20 cellular contexts compared by ENCODE assay signal in genomic region chr7:7620224-7620623, GRCh38. TPM values are rescaled to one million over a fixed set of nuclear protein-coding genes. Genes with fewer than 3 reads are reported as not detected.
A peak's percentile ranks its signal among the peaks of the same experiment; 100 is the strongest.
DNase-seq lines count a peak whose midpoint lies in the region; ATAC-seq, FAIRE-seq and TF ChIP-seq lines count a peak whose summit lies in the region.
"Had no signal": no experiment of that assay in that cellular context is flagged by ENCODE, and none has a peak within 500 bp of the region (broad histone marks: within the 10 kb centered on the region; RNA-seq: fewer than 3 reads in every experiment).

No MANE protein-coding gene starts in this region.

- intact Hi-C loops in K562 (cut with micrococcal nuclease), result no loop called here
- intact Hi-C loops in activated T-helper 1 cell treated with anti-CD3 and anti-CD28 coated beads, Interleukin-12 subunit alpha, Interleukin-12 subunit beta, Interleukin-2, Interleukin-4 antibody, amounts not matched to agents 30 ng/mL and 10 ng/mL and 1 ng/mL, durations not matched to agents 14 hours and 24 hours and 36 hours (cut with micrococcal nuclease), result no loop called here

- CTCF ChIA-PET in K562 (lab: Yijun Ruan, JAX; ENCODE audit: low intra/inter-chr PET ratio), result no interaction called here

- no peaks in the 10 kb centered on the region for H3K9me3 Mint-ChIP-seq in activated T-helper 1 cell treated with anti-CD3 and anti-CD28 coated beads, Interleukin-12 subunit alpha, Interleukin-12 subunit beta, Interleukin-2, Interleukin-4 antibody, amounts not matched to agents 30 ng/mL and 10 ng/mL and 1 ng/mL, durations not matched to agents 14 hours and 24 hours and 36 hours
- H3K9me3 Mint-ChIP-seq: CD4-positive, alpha-beta T cell; CD8-positive, alpha-beta T cell had no signal

- no peak overlapping the region for H3K4me3 Mint-ChIP-seq in activated T-helper 1 cell treated with anti-CD3 and anti-CD28 coated beads, Interleukin-12 subunit alpha, Interleukin-12 subunit beta, Interleukin-2, Interleukin-4 antibody, amounts not matched to agents 30 ng/mL and 10 ng/mL and 1 ng/mL, durations not matched to agents 14 hours and 24 hours and 36 hours
- H3K4me3 Mint-ChIP-seq: B cell; CD4-positive, alpha-beta T cell; CD8-positive, alpha-beta T cell had no signal

- H3K4me1 Mint-ChIP-seq in activated T-helper 1 cell treated with anti-CD3 and anti-CD28 coated beads, Interleukin-12 subunit alpha, Interleukin-12 subunit beta, Interleukin-2, Interleukin-4 antibody, amounts not matched to agents 30 ng/mL and 10 ng/mL and 1 ng/mL, durations not matched to agents 14 hours and 24 hours and 36 hours (ENCODE audit: low read depth), result peaks cover 10% of the 10 kb centered on the region

- TF ChIP-seq CTCF in K562 (IDR thresholded peaks at IDR 0.05 in 2 of 3, conservative IDR thresholded peaks at IDR 0.05 in 1 of 3; ENCODE audit: insufficient read depth in 2 of 3, low read depth in 1 of 3, low read length in 3 of 3), result no peak

- no peaks in the 10 kb centered on the region for H3K79me2 ChIP-seq in K562 (ENCODE audit: control insufficient read depth, insufficient read depth, low read length)

- no peak for TF ChIP-seq EP300 in K562 (IDR thresholded peaks at IDR 0.05; ENCODE audit: low read length)

- in situ Hi-C loops in K562 (cut with MboI), result no loop called here

- H3K36me3 ChIP-seq in K562 (ENCODE audit: control insufficient read depth, insufficient read depth, low read length), result no peaks in the 10 kb centered on the region
- H3K36me3 ChIP-seq: BLaER1 treated with 17β-estradiol and CSF1 and Interleukin-3, amounts not matched to agents 10 nM and 100 nM had no signal

- peaks cover 8 to 9% of the 10 kb centered on the region in 2 experiments; a peak in 4 of 5 replicates for H3K4me1 ChIP-seq in K562 (replicated peaks in 1 of 2; ENCODE audit: control insufficient read depth in 2 of 2, insufficient read depth in 2 of 2, low read length in 2 of 2)
- H3K4me1 ChIP-seq: A549; BLaER1 treated with 17β-estradiol and CSF1 and Interleukin-3, amounts not matched to agents 10 nM and 100 nM; Caco-2 had no signal

- no peaks in the 10 kb centered on the region for H3K9me1 ChIP-seq in K562 (ENCODE audit: control insufficient read depth, insufficient read depth, low read length)

- H3K4me3 ChIP-seq in K562, result no peak overlapping the region
- H3K4me3 ChIP-seq: A549; BLaER1 treated with 17β-estradiol and CSF1 and Interleukin-3, amounts not matched to agents 10 nM and 100 nM had no signal

- no peak overlapping the region for H3K27ac ChIP-seq in K562 (ENCODE audit: extremely low read depth, low read depth, low read length)
- H3K27ac ChIP-seq: A549; BLaER1 treated with 17β-estradiol and CSF1 and Interleukin-3, amounts not matched to agents 10 nM and 100 nM; C4-2B had no signal

- FAIRE-seq in A204.1 (lab: Jason Lieb, UNC), result peak; percentile 30
- peak; percentile 81 for FAIRE-seq in G401.6 (lab: Jason Lieb, UNC)
- FAIRE-seq in K562 (lab: Jason Lieb, UNC), result no peak
- FAIRE-seq: A549, D721Med, GM12891, GM19239 had no signal

- no peaks in the 10 kb centered on the region for H3K36me3 Mint-ChIP-seq in activated T-helper 1 cell treated with anti-CD3 and anti-CD28 coated beads, Interleukin-12 subunit alpha, Interleukin-12 subunit beta, Interleukin-2, Interleukin-4 antibody, amounts not matched to agents 30 ng/mL and 10 ng/mL and 1 ng/mL, durations not matched to agents 14 hours and 24 hours and 36 hours (ENCODE audit: low read depth)
- H3K36me3 Mint-ChIP-seq: CD8-positive, alpha-beta T cell had no signal

- no peak overlapping the region for H3K9ac ChIP-seq in K562 (ENCODE audit: insufficient read depth in 1 of 2, low read depth in 2 of 2, low read length in 2 of 2)
- H3K9ac ChIP-seq: BLaER1 treated with 17β-estradiol and CSF1 and Interleukin-3, amounts not matched to agents 10 nM and 100 nM had no signal

- H3K27me3 ChIP-seq in K562 (ENCODE audit: control insufficient read depth in 2 of 2, insufficient read depth in 2 of 2, low read length in 2 of 2), result no peaks in the 10 kb centered on the region
- H3K27me3 ChIP-seq: BLaER1 treated with 17β-estradiol and CSF1 and Interleukin-3, amounts not matched to agents 10 nM and 100 nM had no signal

- H3K27ac Mint-ChIP-seq in activated T-helper 1 cell treated with anti-CD3 and anti-CD28 coated beads, Interleukin-12 subunit alpha, Interleukin-12 subunit beta, Interleukin-2, Interleukin-4 antibody, amounts not matched to agents 30 ng/mL and 10 ng/mL and 1 ng/mL, durations not matched to agents 14 hours and 24 hours and 36 hours, result no peak overlapping the region
- H3K27ac Mint-ChIP-seq: B cell; CD4-positive, alpha-beta T cell; CD8-positive, alpha-beta T cell had no signal

- POLR2A ChIA-PET in K562 (lab: Yijun Ruan, JAX), result no interaction called here

- no TSS peak for BruUV-seq in K562 (replicated peaks; lab: Mats Ljungman, UMichigan)

- no peak for TF ChIP-seq POLR2A in K562 (conservative IDR thresholded peaks at IDR 0.05)

- TF ChIP-seq RAD21 in K562 (CRISPR knock-in tag; conservative IDR thresholded peaks at IDR 0.05 in 1 of 2, IDR thresholded peaks at IDR 0.05 in 1 of 2), result no peak

- no peak for ATAC-seq in K562
- ATAC-seq: A549; CD8-positive, alpha-beta T cell had no signal

- H3K4me2 ChIP-seq in K562 (ENCODE audit: insufficient read depth, low read length), result no peak overlapping the region
- H3K4me2 ChIP-seq: A549; BLaER1 treated with 17β-estradiol and CSF1 and Interleukin-3, amounts not matched to agents 10 nM and 100 nM had no signal

- DNase-seq in K562 (ENCODE audit: extremely low read depth in 1 of 4, low spot score in 3 of 4), result no peak
- DNase-seq in DMS79 (lab: John Stamatoyannopoulos, UW), result no peak
- DNase-seq in activated T-helper 1 cell treated with anti-CD3 and anti-CD28 coated beads, Interleukin-12 subunit alpha, Interleukin-12 subunit beta, Interleukin-2, Interleukin-4 antibody, amounts not matched to agents 30 ng/mL and 10 ng/mL and 1 ng/mL, durations not matched to agents 14 hours and 24 hours and 36 hours (ENCODE audit: low spot score), result no peak
- DNase-seq: 8988T; Caco-2; Calu3; CD4-positive, alpha-beta T cell; CD8-positive, alpha-beta T cell; DND-41; EL; GF-D8 had no signal

- no peak overlapping the region for H2AFZ ChIP-seq in K562 (ENCODE audit: low read depth, low read length)

- WGBS in K562 (ENCODE audit: insufficient coverage, low coverage, missing lambda C conversion rate), result 70% methylated on average over 1 of the region's 1 CpG

- H3K27me3 Mint-ChIP-seq in activated T-helper 1 cell treated with anti-CD3 and anti-CD28 coated beads, Interleukin-12 subunit alpha, Interleukin-12 subunit beta, Interleukin-2, Interleukin-4 antibody, amounts not matched to agents 30 ng/mL and 10 ng/mL and 1 ng/mL, durations not matched to agents 14 hours and 24 hours and 36 hours (ENCODE audit: insufficient read depth), result peaks cover 3% of the 10 kb centered on the region
- H3K27me3 Mint-ChIP-seq: B cell had no signal

- 0 out of 2 replicates have a peak, but pooled peaks cover 2% of the 10 kb centered on the region for H3K9me3 ChIP-seq in K562 (replicated peaks; ENCODE audit: control insufficient read depth, insufficient read depth, low read depth, low read length)
- H3K9me3 ChIP-seq: A549, Caco-2 had no signal

- no peaks in the 10 kb centered on the region for H4K20me1 ChIP-seq in K562 (replicated peaks; ENCODE audit: control insufficient read depth, insufficient read depth, low read length)
- H4K20me1 ChIP-seq: BLaER1 treated with 17β-estradiol and CSF1 and Interleukin-3, amounts not matched to agents 10 nM and 100 nM had no signal

RNA-seq across cellular contexts. Expression of gene UMAD1, which starts 20.3 kb away (rescaled TPM):
- 3.4 and 12.5 TPM in 2 replicates for total RNA-seq in K562 (2011; cell fraction: chromatin; rRNA removed; ENCODE audit: low replicate concordance)
- 3.2 and 3.4 TPM in 2 replicates for total RNA-seq in K562 (2011; cell fraction: nucleolus; rRNA removed)
- total RNA-seq in K562 (2011; cell fraction: nucleoplasm; rRNA removed), result 7.4 and 16.9 TPM in 2 replicates
- total RNA-seq in K562 (2014; rRNA removed), result 9.0 and 13.6 TPM in 2 replicates
- 13.3 and 14.9 TPM in 2 replicates for total RNA-seq in K562 (2014; rRNA removed; fragmentation: Illumina TruSeq; extraction: Trizol)
- total RNA-seq in K562 (2015; rRNA removed; fragmentation: Illumina TruSeq; extraction: Trizol), result 13.5 and 16.0 TPM in 2 replicates
- total RNA-seq in K562 (2021), result 11.2 and 12.9 TPM in 2 replicates
- polyA plus RNA-seq in K562 (2011; rRNA removed), result 23.1 and 26.7 TPM in 2 replicates
- 11.5 and 16.9 TPM in 2 replicates for polyA plus RNA-seq in K562 (2011; cell fraction: cytosol; rRNA removed)
- 7.8 and 11.9 TPM in 2 replicates for polyA plus RNA-seq in K562 (2011; cell fraction: nucleus; rRNA removed)
- 13.0 and 16.6 TPM in 2 replicates for polyA plus RNA-seq in K562 (2012)
- 16.0 and 18.1 TPM in 2 replicates for polyA plus RNA-seq in K562 (2014; fragmentation: Illumina TruSeq; extraction: Trizol)
- polyA plus RNA-seq in K562 (2014; fragmentation: Nextera tagmentation; extraction: Ambion mirVana), result 10 to 100 TPM; 11.6 to 13.9 TPM
- polyA plus RNA-seq in K562 (2014; rRNA removed), result 11.2 and 11.4 TPM in 2 replicates
- 16.6 and 17.3 TPM in 2 replicates for polyA minus RNA-seq in K562 (2011; rRNA and poly(A)+ RNA removed)
- 4.0 and 6.4 TPM in 2 replicates for polyA minus RNA-seq in K562 (2011; cell fraction: cytosol; rRNA and poly(A)+ RNA removed)
- polyA minus RNA-seq in K562 (2011; cell fraction: nucleus; rRNA and poly(A)+ RNA removed), result 4.3 and 7.0 TPM in 2 replicates
- total RNA-seq in activated T-helper 1 cell treated with anti-CD3 and anti-CD28 coated beads, Interleukin-12 subunit alpha, Interleukin-12 subunit beta, Interleukin-2, Interleukin-4 antibody, amounts not matched to agents 30 ng/mL and 10 ng/mL and 1 ng/mL, durations not matched to agents 14 hours and 24 hours and 36 hours, result 13.6 and 14.2 TPM in 2 replicates

RNA-seq across cellular contexts. Expression of gene MIOS, which starts 53.5 kb away (rescaled TPM):
- 53.0 and 137 TPM in 2 replicates for total RNA-seq in K562 (2011; cell fraction: chromatin; rRNA removed; ENCODE audit: low replicate concordance)
- total RNA-seq in K562 (2011; cell fraction: nucleolus; rRNA removed), result 23.3 and 29.2 TPM in 2 replicates
- total RNA-seq in K562 (2011; cell fraction: nucleoplasm; rRNA removed), result 41.0 and 55.2 TPM in 2 replicates
- total RNA-seq in K562 (2014; rRNA removed) (31.5 and 33.0 TPM in 2 replicates), K562 (2014; rRNA removed; fragmentation: Illumina TruSeq; extraction: Trizol) (37.3 and 38.7 TPM in 2 replicates), K562 (2015; rRNA removed; fragmentation: Illumina TruSeq; extraction: Trizol) (32.4 and 33.1 TPM in 2 replicates), K562 (2021) (30.6 and 31.6 TPM in 2 replicates)
- polyA plus RNA-seq in K562 (2011; rRNA removed) (37.5 and 47.8 TPM in 2 replicates), K562 (2014; fragmentation: Illumina TruSeq; extraction: Trizol) (21.9 and 25.7 TPM in 2 replicates), K562 (2014; fragmentation: Nextera tagmentation; extraction: Ambion mirVana) (10 to 100 TPM in 1 of 2 experiments, 1 to 10 TPM in 1; 7.8 to 12.1 TPM), K562 (2014; rRNA removed) (22.3 and 23.9 TPM in 2 replicates)
- 14.7 and 21.5 TPM in 2 replicates for polyA plus RNA-seq in K562 (2011; cell fraction: cytosol; rRNA removed)
- polyA plus RNA-seq in K562 (2011; cell fraction: nucleus; rRNA removed), result 28.9 and 38.5 TPM in 2 replicates
- 15.2 and 21.1 TPM in 2 replicates for polyA plus RNA-seq in K562 (2012)
- polyA minus RNA-seq in K562 (2011; rRNA and poly(A)+ RNA removed), result 78.4 and 94.3 TPM in 2 replicates
- 14.1 and 22.8 TPM in 2 replicates for polyA minus RNA-seq in K562 (2011; cell fraction: cytosol; rRNA and poly(A)+ RNA removed)
- polyA minus RNA-seq in K562 (2011; cell fraction: nucleus; rRNA and poly(A)+ RNA removed), result 67.7 and 111 TPM in 2 replicates
- total RNA-seq in activated T-helper 1 cell treated with anti-CD3 and anti-CD28 coated beads, Interleukin-12 subunit alpha, Interleukin-12 subunit beta, Interleukin-2, Interleukin-4 antibody, amounts not matched to agents 30 ng/mL and 10 ng/mL and 1 ng/mL, durations not matched to agents 14 hours and 24 hours and 36 hours, result 29.6 and 31.6 TPM in 2 replicates
